24 cellular contexts compared by ENCODE assay signal in genomic region chr14:70193396-70193795, GRCh38. TPM values are rescaled to one million over a fixed set of nuclear protein-coding genes. Genes with fewer than 3 reads are reported as not detected.
"Had no signal": no experiment of that assay in that cellular context is flagged by ENCODE, and none has a peak within 500 bp of the region (broad histone marks: within the 10 kb centered on the region; RNA-seq: fewer than 3 reads in every experiment).

No MANE protein-coding gene starts in this region.

- H3K4me3 ChIP-seq: colonic mucosa, coronary artery, dorsolateral prefrontal cortex, esophagus squamous epithelium, gastrocnemius medialis, gastroesophageal sphincter, heart left ventricle, heart right ventricle had no signal

- H3K9me3 ChIP-seq: colonic mucosa, gastrocnemius medialis had no signal

- DNase-seq: colonic mucosa; cortex of kidney; dermis blood vessel endothelial cell; dorsolateral prefrontal cortex; effector CD4-positive, alpha-beta T cell; effector CD8-positive, alpha-beta T cell; effector memory CD4-positive, alpha-beta T cell; effector memory CD8-positive, alpha-beta T cell; esophagus squamous epithelium; foreskin keratinocyte; foreskin melanocyte; glutamatergic neuron; head of caudate nucleus; heart left ventricle; heart right ventricle had no signal

- H3K36me3 ChIP-seq: colonic mucosa, esophagus squamous epithelium, gastrocnemius medialis, gastroesophageal sphincter, heart left ventricle, heart right ventricle had no signal

- ATAC-seq: effector memory CD8-positive, alpha-beta T cell; esophagus mucosa; foreskin keratinocyte; gastrocnemius medialis; gastroesophageal sphincter; heart left ventricle; heart right ventricle had no signal

- H3K4me1 ChIP-seq: foreskin keratinocyte had no signal

- H3K27ac Mint-ChIP-seq: dendritic cell treated with granulocyte-macrophage colony-stimulating factor and Interleukin-4, amounts not matched to agents 40 ng/mL and 50 ng/mL, for 4 days; effector memory CD8-positive, alpha-beta T cell; endodermal cell had no signal

- H3K4me3 Mint-ChIP-seq: dendritic cell treated with granulocyte-macrophage colony-stimulating factor and Interleukin-4, amounts not matched to agents 40 ng/mL and 50 ng/mL, for 4 days; effector memory CD8-positive, alpha-beta T cell; endodermal cell had no signal

- H3K27me3 ChIP-seq: gastrocnemius medialis had no signal

- H3K27ac ChIP-seq: colonic mucosa, coronary artery, dorsolateral prefrontal cortex, epithelial cell of prostate, esophagus squamous epithelium, foreskin keratinocyte, gastrocnemius medialis, gastroesophageal sphincter, heart left ventricle, heart right ventricle had no signal

- H3K9me3 Mint-ChIP-seq: dendritic cell treated with granulocyte-macrophage colony-stimulating factor and Interleukin-4, amounts not matched to agents 40 ng/mL and 50 ng/mL, for 4 days had no signal

RNA-seq across cellular contexts. Expression of gene SLC8A3, which starts 4.6 kb away (rescaled TPM):
- total RNA-seq: endothelial cell of umbilical vein, fibroblast of villous mesenchyme had no signal
